9 cellular contexts compared by ENCODE assay signal in genomic region chr10:46285300-46285699, GRCh38. TPM values are rescaled to one million over a fixed set of nuclear protein-coding genes. Genes with fewer than 3 reads are reported as not detected.
DNase-seq lines count a peak whose midpoint lies in the region; ATAC-seq and TF ChIP-seq lines count a peak whose summit lies in the region.
"Had no signal": no experiment of that assay in that cellular context is flagged by ENCODE, and none has a peak within 500 bp of the region (broad histone marks: within the 10 kb centered on the region; RNA-seq: fewer than 3 reads in every experiment).

No MANE protein-coding gene starts in this region.

- TF ChIP-seq CTCF in right atrium auricular region (IDR thresholded peaks at IDR 0.05), result no peak

- H3K4me1 ChIP-seq in right atrium auricular region (peaks cover 0 to 24% of the 10 kb centered on the region in 2 donors), aorta (ENCODE audit: control insufficient read depth in 1 of 2, insufficient read depth in 2 of 2, low read length in 2 of 2) (no peaks in the 10 kb centered on the region)

- peaks cover 31% of the 10 kb centered on the region for H3K4me1 Mint-ChIP-seq in activated naive CD8-positive, alpha-beta T cell treated with anti-CD3 and anti-CD28 coated beads, Interleukin-2, amount 10 ng/mL, durations not matched to agents 7 days and 5 days
- H3K4me1 Mint-ChIP-seq in memory B cell, result peaks cover 13% of the 10 kb centered on the region

- WGBS in aorta, 2 donors, result 83 to 86% methylated on average over 3 of the region's 3 CpGs

- H3K27me3 ChIP-seq in right atrium auricular region, result no peaks in the 10 kb centered on the region
- H3K27me3 ChIP-seq in aorta (ENCODE audit: control insufficient read depth in 1 of 2, insufficient read depth in 2 of 2, low read length in 1 of 2), result no peaks in the 10 kb centered on the region

- H3K36me3 ChIP-seq in right atrium auricular region (no peaks in the 10 kb centered on the region), aorta (ENCODE audit: control insufficient read depth in 1 of 2, insufficient read depth in 2 of 2, low read length in 1 of 2) (no peaks in the 10 kb centered on the region)

- intact Hi-C loops in cardiac septum (cut with DNase I), result loop anchor here (2.0 kb wide), 1 partner anchor 178 kb away; no protein-coding TSS in a partner anchor
- intact Hi-C loops in aorta (cut with DNase I), result no loop called here

- no peaks in the 10 kb centered on the region for H3K36me3 Mint-ChIP-seq in activated naive CD8-positive, alpha-beta T cell treated with anti-CD3 and anti-CD28 coated beads, Interleukin-2, amount 10 ng/mL, durations not matched to agents 7 days and 5 days
- H3K36me3 Mint-ChIP-seq in memory B cell, result no peaks in the 10 kb centered on the region

- H3K27ac ChIP-seq in right atrium auricular region (peak overlapping the region; percentile 55 to 83), aorta (ENCODE audit: low read depth in 1 of 2, low read length in 2 of 2) (no peak overlapping the region)

- H3K9me3 Mint-ChIP-seq in activated naive CD8-positive, alpha-beta T cell treated with anti-CD3 and anti-CD28 coated beads, Interleukin-2, amount 10 ng/mL, durations not matched to agents 7 days and 5 days, result no peaks in the 10 kb centered on the region
- no peaks in the 10 kb centered on the region for H3K9me3 Mint-ChIP-seq in memory B cell

- peaks cover 9% of the 10 kb centered on the region for H3K27me3 Mint-ChIP-seq in activated naive CD8-positive, alpha-beta T cell treated with anti-CD3 and anti-CD28 coated beads, Interleukin-2, amount 10 ng/mL, durations not matched to agents 7 days and 5 days
- H3K27me3 Mint-ChIP-seq in memory B cell, result peaks cover 7% of the 10 kb centered on the region

- DNase-seq in right atrium auricular region (ENCODE audit: low spot score) (no peak), cardiac septum (ENCODE audit: low spot score) (no peak), memory B cell (ENCODE audit: low spot score in 2 of 2) (no peak), aorta (no peak), COR-L47 (lab: John Stamatoyannopoulos, UW) (no peak)
- no peak for DNase-seq in activated naive CD8-positive, alpha-beta T cell treated with anti-CD3 and anti-CD28 coated beads, Interleukin-2, amount 10 ng/mL, durations not matched to agents 7 days and 5 days

- POLR2A ChIA-PET in activated naive CD8-positive, alpha-beta T cell treated with anti-CD3 and anti-CD28 coated beads, Interleukin-2, amount 10 ng/mL, durations not matched to agents 7 days and 5 days (lab: Charles Lee), result interaction anchor here (0.6 to 3.8 kb wide), 7 partner anchors 14 to 1372 kb away, joined by 3 to 76 read pairs (median 4); no protein-coding TSS in a partner anchor

- H3K4me3 ChIP-seq in right atrium auricular region, result peak overlapping the region; percentile 48 to 71
- H3K4me3 ChIP-seq in aorta (ENCODE audit: low read length in 2 of 2), result peak overlapping the region; percentile 55 to 69

- H3K4me3 Mint-ChIP-seq in activated naive CD8-positive, alpha-beta T cell treated with anti-CD3 and anti-CD28 coated beads, Interleukin-2, amount 10 ng/mL, durations not matched to agents 7 days and 5 days, result peak overlapping the region; percentile 97
- peak overlapping the region; percentile 86 for H3K4me3 Mint-ChIP-seq in memory B cell

- ATAC-seq in activated naive CD8-positive, alpha-beta T cell treated with anti-CD3 and anti-CD28 coated beads, Interleukin-2, amount 10 ng/mL, durations not matched to agents 7 days and 5 days (ENCODE audit: low read depth), result no peak
- no peak for ATAC-seq in memory B cell (ENCODE audit: low read depth)
- no peak for ATAC-seq in aorta (ENCODE audit: low FRiP score)
- no peak for ATAC-seq in HG03045 (IDR thresholded peaks at IDR 0.05; ENCODE audit: unreplicated experiment)
- no peak for ATAC-seq in HG02973 (IDR thresholded peaks at IDR 0.05; ENCODE audit: unreplicated experiment)

- peak overlapping the region; percentile 85 for H3K27ac Mint-ChIP-seq in activated naive CD8-positive, alpha-beta T cell treated with anti-CD3 and anti-CD28 coated beads, Interleukin-2, amount 10 ng/mL, durations not matched to agents 7 days and 5 days
- H3K27ac Mint-ChIP-seq in memory B cell, result no peak overlapping the region

- H3K9me3 ChIP-seq in right atrium auricular region, result no peaks in the 10 kb centered on the region
- no peaks in the 10 kb centered on the region for H3K9me3 ChIP-seq in aorta (ENCODE audit: control insufficient read depth, low read length)
- H3K9me3 ChIP-seq: mucosa of descending colon had no signal

RNA-seq across cellular contexts. Expression of gene ANTXRL, which starts 1.5 kb away (rescaled TPM):
- total RNA-seq in right atrium auricular region (not detected), cardiac septum (not detected), aorta (under 1 TPM in 1 of 2 donors, not detected in 1; 0.60 TPM)
- not detected for total RNA-seq in activated naive CD8-positive, alpha-beta T cell treated with anti-CD3 and anti-CD28 coated beads, Interleukin-2, amount 10 ng/mL, durations not matched to agents 7 days and 5 days
- polyA plus RNA-seq in aorta, result not detected
- total RNA-seq: mucosa of descending colon had no signal

Comparison
In these comparisons a context has a peak if more than half of its experiments do, and no peak if none do; other contexts are left out.
1. H3K27ac ChIP-seq: peak in right atrium auricular region (2 of 2); none in aorta (0 of 2).